29 cellular contexts compared by ENCODE assay signal in the genomic region with DNA sequence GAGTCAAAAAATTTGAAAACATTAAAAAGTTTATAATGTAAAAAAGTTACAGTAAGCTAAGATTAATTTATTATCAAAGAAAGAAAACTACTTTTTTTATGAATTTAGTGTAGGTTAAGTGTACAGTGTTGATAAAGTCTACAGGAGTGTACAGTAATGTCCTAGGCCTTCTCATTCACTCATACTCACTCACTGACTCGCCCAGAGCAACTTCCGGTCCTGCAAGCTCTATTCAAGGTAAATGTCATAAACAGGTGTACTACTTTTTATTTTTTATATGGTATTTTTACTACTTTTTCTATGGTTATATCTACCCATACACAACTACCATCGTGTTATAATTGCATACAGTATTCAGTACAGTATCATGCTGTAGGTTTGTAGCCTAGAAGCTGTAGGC.
"Had no signal": no experiment of that assay in that cellular context is flagged by ENCODE, and none has a peak within 500 bp of the region (broad histone marks: within the 10 kb centered on the region; RNA-seq: fewer than 3 reads in every experiment).

No MANE protein-coding gene starts in this region.

- H3K9me3 Mint-ChIP-seq: natural killer cell; stimulated activated memory B cell treated with anti-CD40 and anti-IgM and Interleukin-4, amounts not matched to agents 10 μg/mL and 1 μg/mL and 100 μg/mL, for 72 hours had no signal

- H3K4me3 ChIP-seq: dorsolateral prefrontal cortex, gastroesophageal sphincter, heart left ventricle, hepatocyte, left lung, ovary, psoas muscle, sigmoid colon, spleen, testis, tibial nerve, upper lobe of right lung, uterus had no signal

- H3K4me1 Mint-ChIP-seq: stimulated activated memory B cell treated with anti-CD40 and anti-IgM and Interleukin-4, amounts not matched to agents 10 μg/mL and 1 μg/mL and 100 μg/mL, for 72 hours had no signal

- H3K27me3 ChIP-seq: dorsolateral prefrontal cortex, gastroesophageal sphincter, heart left ventricle, hepatocyte, left lung, ovary, sigmoid colon, spleen, testis, tibial nerve, upper lobe of right lung, uterus had no signal

- H3K79me2 ChIP-seq: hepatocyte had no signal

- H3K4me3 Mint-ChIP-seq: natural killer cell; stimulated activated memory B cell treated with anti-CD40 and anti-IgM and Interleukin-4, amounts not matched to agents 10 μg/mL and 1 μg/mL and 100 μg/mL, for 72 hours had no signal

- ATAC-seq: esophagus mucosa; gastroesophageal sphincter; heart left ventricle; left lung; natural killer cell; psoas muscle; right cardiac atrium; stimulated activated memory B cell treated with anti-CD40 and anti-IgM and Interleukin-4, amounts not matched to agents 10 μg/mL and 1 μg/mL and 100 μg/mL, for 72 hours; stimulated activated naive CD8-positive, alpha-beta T cell treated with anti-CD3 and anti-CD28 coated beads, Interleukin-15, Interleukin-2, amounts not matched to agents 100 U/mL and 50 U/mL, for 24 hours; upper lobe of right lung had no signal

- DNase-seq: dorsolateral prefrontal cortex; effector CD4-positive, alpha-beta T cell; foreskin fibroblast; heart left ventricle; kidney; left lung; mesendoderm; midbrain; natural killer cell; occipital lobe; ovary; posterior cingulate gyrus; psoas muscle; right cardiac atrium; sigmoid colon; spleen; stimulated activated CD4-positive, alpha-beta T cell treated with anti-CD3 and anti-CD28 coated beads, Interleukin-4, amount 100 ng/mL, for 4 hours; stimulated activated naive CD8-positive, alpha-beta T cell treated with anti-CD3 and anti-CD28 coated beads, Interleukin-15, Interleukin-2, amounts not matched to agents 100 U/mL and 50 U/mL, for 24 hours; substantia nigra; testis; upper lobe of right lung; uterus had no signal

- H2AFZ ChIP-seq: hepatocyte had no signal

- H3K36me3 ChIP-seq: gastroesophageal sphincter, heart left ventricle, left lung, ovary, sigmoid colon, spleen, tibial nerve, upper lobe of right lung, uterus had no signal

- H3K4me1 ChIP-seq: heart left ventricle, left lung, psoas muscle, spleen, testis, tibial nerve, upper lobe of right lung, uterus had no signal

- FAIRE-seq: colon had no signal

- H3K27ac ChIP-seq: dorsolateral prefrontal cortex, epithelial cell of prostate, gastroesophageal sphincter, heart left ventricle, hepatocyte, left lung, ovary, psoas muscle, sigmoid colon, spleen, testis, tibial nerve, upper lobe of right lung, uterus had no signal

- H3K27ac Mint-ChIP-seq: natural killer cell; stimulated activated memory B cell treated with anti-CD40 and anti-IgM and Interleukin-4, amounts not matched to agents 10 μg/mL and 1 μg/mL and 100 μg/mL, for 72 hours had no signal

- H3K27me3 Mint-ChIP-seq: stimulated activated memory B cell treated with anti-CD40 and anti-IgM and Interleukin-4, amounts not matched to agents 10 μg/mL and 1 μg/mL and 100 μg/mL, for 72 hours had no signal

- H3K4me2 ChIP-seq: hepatocyte had no signal

- H3K9me3 ChIP-seq: gastroesophageal sphincter, heart left ventricle, left lung, ovary, psoas muscle, sigmoid colon, spleen, testis, tibial nerve, upper lobe of right lung, uterus had no signal

- H3K36me3 Mint-ChIP-seq: natural killer cell had no signal
